8 cellular contexts compared by ENCODE assay signal in the genomic region with DNA sequence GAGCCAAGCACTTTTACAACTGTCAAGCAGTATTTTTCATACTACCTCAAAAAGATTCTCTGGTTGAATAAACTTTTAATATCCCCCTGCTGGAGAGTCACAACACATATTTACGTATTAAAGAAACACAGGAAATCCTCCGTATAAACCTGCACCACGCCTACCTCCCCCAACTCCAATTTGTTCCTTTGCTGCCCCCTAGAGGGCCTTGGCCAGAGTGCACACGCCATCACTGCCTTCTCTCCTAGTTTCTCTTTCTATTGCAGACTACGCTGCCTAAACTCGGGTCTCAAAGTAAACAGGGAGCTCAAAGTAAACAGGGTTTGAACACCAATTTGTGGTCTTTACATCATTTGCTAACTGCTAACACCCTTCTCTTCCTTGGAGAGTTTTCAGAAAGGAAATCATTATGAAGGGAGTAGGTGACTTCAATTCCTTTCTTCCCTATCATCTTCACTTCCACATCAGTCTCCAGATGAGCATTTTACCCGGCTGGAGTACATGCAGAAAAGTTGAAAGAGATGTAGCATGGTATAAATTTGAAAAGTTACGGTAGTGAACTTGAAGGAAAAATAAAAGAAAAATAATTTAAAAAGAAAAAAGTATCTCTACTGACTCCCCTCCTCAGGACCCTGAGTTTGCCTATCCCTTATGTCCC. TPM values are rescaled to one million over a fixed set of nuclear protein-coding genes. Genes with fewer than 3 reads are reported as not detected.
DNase-seq lines count a peak whose midpoint lies in the region; ATAC-seq and TF ChIP-seq lines count a peak whose summit lies in the region.
"Not testable (repeated sequence)": the region's sequence is repeated elsewhere in the genome, so short reads cannot be mapped to it uniquely, and the experiment has no call there.
"Had no signal": no experiment of that assay in that cellular context is flagged by ENCODE, and none has a peak within 500 bp of the region (broad histone marks: within the 10 kb centered on the region; RNA-seq: fewer than 3 reads in every experiment).

No MANE protein-coding gene starts in this region.

- H3K18ac ChIP-seq in IMR-90 (ENCODE audit: low read depth, low read length) = not testable (repeated sequence)

- not testable (repeated sequence) for H3K27me3 ChIP-seq in IMR-90 (ENCODE audit: control insufficient read depth, insufficient read depth, low read length); right lobe of liver

- ATAC-seq in GM18870 (IDR thresholded peaks at IDR 0.05; ENCODE audit: unreplicated experiment) = peak; percentile 99
- peak; percentile 99 for ATAC-seq in GM21381 (IDR thresholded peaks at IDR 0.05; ENCODE audit: unreplicated experiment)
- peak; percentile 100 for ATAC-seq in HG02642 (IDR thresholded peaks at IDR 0.05; ENCODE audit: poor library complexity, unreplicated experiment)
- peak; percentile 96 for ATAC-seq in HG03108 (IDR thresholded peaks at IDR 0.05; ENCODE audit: unreplicated experiment)
- peak; percentile 66; the same call in 1 of the 2 replicates for ATAC-seq in IMR-90 (ENCODE audit: low read depth)
- ATAC-seq in activated T-cell treated with anti-CD3 and anti-CD28 coated beads, Interleukin-2, amount 50 U/mL, for 72 hours (replicated peaks in 1 of 2) = peak; percentile 68 to 85
- ATAC-seq in right lobe of liver = peak; percentile 71 to 85 (median 78)

- BruUV-seq in IMR-90 (replicated peaks; lab: Mats Ljungman, UMichigan) = not testable (repeated sequence)

- not testable (repeated sequence) for H3K4me1 Mint-ChIP-seq in activated T-cell treated with anti-CD3 and anti-CD28 coated beads, Interleukin-2, amount 50 U/mL, for 72 hours (ENCODE audit: low read depth)

- intact Hi-C loops in IMR-90 (cut with micrococcal nuclease); right lobe of liver (cut with DNase I): not testable (repeated sequence)

- DNase-seq in IMR-90; activated T-cell treated with anti-CD3 and anti-CD28 coated beads, Interleukin-2, amount 50 U/mL, for 72 hours; right lobe of liver: not testable (repeated sequence)

- not testable (repeated sequence) for H3K9me1 ChIP-seq in IMR-90 (ENCODE audit: insufficient read depth, low read length)

- TF ChIP-seq CTCF in IMR-90 (conservative IDR thresholded peaks at IDR 0.05; ENCODE audit: low read depth, low read length); right lobe of liver (IDR thresholded peaks at IDR 0.05): not testable (repeated sequence)

- not testable (repeated sequence) for H3K4me3 ChIP-seq in IMR-90 (ENCODE audit: insufficient read depth, low read depth, low read length); right lobe of liver

- H3K23ac ChIP-seq in IMR-90 (ENCODE audit: low read depth, low read length) = not testable (repeated sequence)

- not testable (repeated sequence) for H3K14ac ChIP-seq in IMR-90 (replicated peaks; ENCODE audit: low read depth, low read length)

- not testable (repeated sequence) for TF ChIP-seq POLR2A in IMR-90 (IDR thresholded peaks at IDR 0.05; ENCODE audit: low read depth, low read length); right lobe of liver (IDR thresholded peaks at IDR 0.05)

- H4K91ac ChIP-seq in IMR-90 (ENCODE audit: insufficient read depth, low read depth, low read length) = not testable (repeated sequence)

- H3K79me1 ChIP-seq in IMR-90 (ENCODE audit: low read depth in 1 of 2, low read length in 2 of 2) = not testable (repeated sequence)

- not testable (repeated sequence) for H2AK5ac ChIP-seq in IMR-90 (ENCODE audit: low read depth, low read length)

- H3K27me3 Mint-ChIP-seq in activated T-cell treated with anti-CD3 and anti-CD28 coated beads, Interleukin-2, amount 50 U/mL, for 72 hours (ENCODE audit: low read depth) = not testable (repeated sequence)

- not testable (repeated sequence) for H3K9ac ChIP-seq in IMR-90 (ENCODE audit: low read depth, low read length)

- H4K8ac ChIP-seq in IMR-90 (ENCODE audit: low read depth in 2 of 2, low read length in 2 of 2) = not testable (repeated sequence)

- not testable (repeated sequence) for H3K27ac ChIP-seq in IMR-90 (ENCODE audit: insufficient read depth, low read length); right lobe of liver

- H3K4me3 Mint-ChIP-seq in activated T-cell treated with anti-CD3 and anti-CD28 coated beads, Interleukin-2, amount 50 U/mL, for 72 hours = peak overlapping the region in 1 of 2 donors; percentile 14

- in situ Hi-C loops in IMR-90 (cut with MboI; ENCODE audit: low sequenced_read_pairs) = not testable (repeated sequence)

- not testable (repeated sequence) for H2BK15ac ChIP-seq in IMR-90 (ENCODE audit: low read depth, low read length)

- H2BK20ac ChIP-seq in IMR-90 (ENCODE audit: low read depth, low read length) = not testable (repeated sequence)

- not testable (repeated sequence) for H3K9me3 ChIP-seq in IMR-90 (ENCODE audit: control insufficient read depth, insufficient read depth, low read length); right lobe of liver

- not testable (repeated sequence) for H3K4me2 ChIP-seq in IMR-90 (ENCODE audit: low read depth, low read length)

- POLR2A ChIA-PET in IMR-90 (lab: Charles Lee; ENCODE audit: unreplicated experiment) = not testable (repeated sequence)

- H2AK9ac ChIP-seq in IMR-90 (replicated peaks; ENCODE audit: low read depth, low read length, poor library complexity) = not testable (repeated sequence)

- not testable (repeated sequence) for H3K56ac ChIP-seq in IMR-90 (ENCODE audit: extremely low read depth, insufficient read depth, low read length)

- CTCF ChIA-PET in IMR-90 (lab: Yijun Ruan, JAX) = not testable (repeated sequence)

- H3K4me1 ChIP-seq in IMR-90 (ENCODE audit: control insufficient read depth, insufficient read depth, low read length); right lobe of liver: not testable (repeated sequence)

- dilution Hi-C loops in IMR-90 (cut with HindIII; ENCODE audit: low sequenced_read_pairs, unreplicated experiment) = not testable (repeated sequence)

- not testable (repeated sequence) for TF ChIP-seq RAD21 in IMR-90 (IDR thresholded peaks at IDR 0.05; ENCODE audit: low read length)

- H2AFZ ChIP-seq in IMR-90 (replicated peaks; ENCODE audit: low read length, poor library complexity) = not testable (repeated sequence)

- WGBS in IMR-90 (ENCODE audit: extremely low coverage in 2 of 2, insufficient read length in 1 of 2), 2 experiments = no CpG with 5 or more reads among the region's 8 CpGs
- WGBS in right lobe of liver (ENCODE audit: insufficient coverage, low coverage, low lambda C conversion rate, missing lambda C conversion rate) = no CpG with 5 or more reads among the region's 8 CpGs

- not testable (repeated sequence) for H3K36me3 Mint-ChIP-seq in activated T-cell treated with anti-CD3 and anti-CD28 coated beads, Interleukin-2, amount 50 U/mL, for 72 hours (ENCODE audit: insufficient read depth in 2 of 2)

- not testable (repeated sequence) for H3K4ac ChIP-seq in IMR-90 (ENCODE audit: low read depth, low read length)

- H2BK5ac ChIP-seq in IMR-90 (ENCODE audit: low read depth, low read length, poor library complexity, severe bottlenecking) = not testable (repeated sequence)

- not testable (repeated sequence) for H3K27ac Mint-ChIP-seq in activated T-cell treated with anti-CD3 and anti-CD28 coated beads, Interleukin-2, amount 50 U/mL, for 72 hours

- H3K9me3 Mint-ChIP-seq in activated T-cell treated with anti-CD3 and anti-CD28 coated beads, Interleukin-2, amount 50 U/mL, for 72 hours = not testable (repeated sequence)

- not testable (repeated sequence) for H2BK120ac ChIP-seq in IMR-90 (ENCODE audit: low read depth, low read length)

- not testable (repeated sequence) for H3K36me3 ChIP-seq in IMR-90 (ENCODE audit: control insufficient read depth, insufficient read depth, low read length); right lobe of liver

- H4K20me1 ChIP-seq in IMR-90 (ENCODE audit: insufficient read depth, low read length) = not testable (repeated sequence)

- not testable (repeated sequence) for H4K5ac ChIP-seq in IMR-90 (ENCODE audit: low read depth, low read length)

RNA-seq across cellular contexts. Expression of gene PCDH11Y, which starts 8.2 kb away (rescaled TPM):
- total RNA-seq in IMR-90 (2012; rRNA removed) (not detected in 2 replicates), right lobe of liver (not detected)
- not detected in 2 replicates for polyA plus RNA-seq in IMR-90 (2012; rRNA removed)
- polyA plus RNA-seq in IMR-90 (2012; cell fraction: cytosol; rRNA removed) = not detected in 2 replicates
- polyA plus RNA-seq in IMR-90 (2012; cell fraction: nucleus; rRNA removed; ENCODE audit: low replicate concordance) = not detected in 2 replicates
- not detected for total RNA-seq in activated T-cell treated with anti-CD3 and anti-CD28 coated beads, Interleukin-2, amount 50 U/mL, for 72 hours
- total RNA-seq: MCF 10A had no signal
